ENCODE assay signal across 17 cellular contexts in the genomic region with DNA sequence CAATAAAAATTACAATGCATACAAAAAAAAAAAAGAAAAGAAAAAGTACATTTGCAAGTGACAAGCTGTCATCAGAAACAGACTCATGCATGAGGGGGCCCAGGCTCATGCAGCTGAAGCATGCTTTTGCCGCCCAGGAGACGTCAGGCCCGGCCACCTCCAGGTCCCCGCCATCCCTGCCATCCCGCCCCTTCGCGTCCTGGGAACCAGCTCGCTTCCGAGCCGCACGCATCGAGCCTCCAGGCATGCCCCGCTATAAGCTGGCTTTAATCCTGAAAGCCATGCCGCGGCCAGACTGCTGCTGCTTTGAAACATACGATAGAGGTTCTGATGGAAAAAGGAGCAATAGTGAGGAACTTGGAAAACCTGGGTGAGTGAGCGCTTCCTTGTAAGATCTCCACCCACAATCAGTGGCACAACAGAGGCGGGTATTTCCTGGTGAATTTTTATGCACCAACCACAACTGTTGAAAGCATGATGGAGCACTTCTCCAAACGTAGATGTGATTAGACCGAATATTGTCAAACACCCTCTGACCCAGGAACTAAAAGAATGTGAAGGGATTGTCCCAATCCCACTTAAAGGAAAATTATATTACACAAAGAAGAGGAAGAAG.
A peak's percentile ranks its signal among the peaks of the same experiment; 100 is the strongest.
DNase-seq lines count a peak whose midpoint lies in the region; ATAC-seq and TF ChIP-seq lines count a peak whose summit lies in the region.
"Had no signal": no experiment of that assay in that cellular context is flagged by ENCODE, and none has a peak within 500 bp of the region (broad histone marks: within the 10 kb centered on the region; RNA-seq: fewer than 3 reads in every experiment).

No MANE protein-coding gene starts in this region.

- no peaks in the 10 kb centered on the region for H3K9me3 ChIP-seq in lower lobe of right lung

- peak; percentile 32; the same call in 1 of the 2 replicates for ATAC-seq in WTC11
- ATAC-seq in lower lobe of right lung, result no peak
- no peak for ATAC-seq in stimulated activated naive CD8-positive, alpha-beta T cell treated with anti-CD3 and anti-CD28 coated beads, Interleukin-15, Interleukin-2, amounts not matched to agents 100 U/mL and 50 U/mL, for 24 hours

- intact Hi-C loops in Calu3 (cut with micrococcal nuclease; ENCODE audit: unreplicated experiment), result no loop called here
- intact Hi-C loops in lower lobe of right lung (cut with DNase I), result no loop called here

- DNase-seq in Calu3 (peak; percentile 38), HT-29 (ENCODE audit: low spot score) (peak; percentile 28), WTC11 (ENCODE audit: low spot score) (no peak), lower lobe of right lung (peak; percentile 43), EL (no peak), NCI-H1694 (lab: John Stamatoyannopoulos, UW) (no peak), Ammon's horn (ENCODE audit: low spot score) (no peak)
- no peak for DNase-seq in stimulated activated naive CD8-positive, alpha-beta T cell treated with anti-CD3 and anti-CD28 coated beads, Interleukin-15, Interleukin-2, amounts not matched to agents 100 U/mL and 50 U/mL, for 24 hours
- DNase-seq: C1 segment of cervical spinal cord, IMR-90, MM.1S, NCI-H1417, NCI-H187 treated with DMSO at 0.1 percent for 48 hours, NCI-H345, NCI-H524 treated with DMSO at 0.1 percent for 48 hours, SW 1271, T-helper 2 cell had no signal

- H3K9me3 Mint-ChIP-seq in Calu3 (ENCODE audit: low read depth, unreplicated experiment) (no peaks in the 10 kb centered on the region), WTC11 (peaks cover 9% of the 10 kb centered on the region; the same call in 1 of the 2 replicates)

- CTCF ChIA-PET in Calu3 (lab: Charles Lee) (no interaction called here), WTC11 (lab: Charles Lee) (no interaction called here)

- peak overlapping the region; percentile 26 for H3K27ac Mint-ChIP-seq in Calu3 (ENCODE audit: unreplicated experiment)
- H3K27ac Mint-ChIP-seq in WTC11, result no peak overlapping the region; the same call in 1 of the 2 replicates

- no peak overlapping the region for H3K4me3 ChIP-seq in lower lobe of right lung

- H3K27me3 ChIP-seq in lower lobe of right lung (ENCODE audit: low read depth), result no peaks in the 10 kb centered on the region

- H3K27ac ChIP-seq in lower lobe of right lung, result no peak overlapping the region

- H3K36me3 Mint-ChIP-seq in Calu3 (ENCODE audit: insufficient read depth, unreplicated experiment), result no peaks in the 10 kb centered on the region
- H3K36me3 Mint-ChIP-seq in WTC11, result no peaks in the 10 kb centered on the region; the same call in 1 of the 2 replicates

- H3K27me3 Mint-ChIP-seq in Calu3 (ENCODE audit: unreplicated experiment) (no peaks in the 10 kb centered on the region), WTC11 (ENCODE audit: low read depth) (no peaks in the 10 kb centered on the region)

- peak overlapping the region; percentile 56 for H3K4me3 Mint-ChIP-seq in Calu3 (ENCODE audit: low read depth, unreplicated experiment)
- H3K4me3 Mint-ChIP-seq in WTC11, result no peak overlapping the region

- no peaks in the 10 kb centered on the region for H3K4me1 ChIP-seq in lower lobe of right lung

- peaks cover 27% of the 10 kb centered on the region for H3K4me1 Mint-ChIP-seq in Calu3 (ENCODE audit: low read depth, unreplicated experiment)
- H3K4me1 Mint-ChIP-seq in WTC11, result peaks cover 7% of the 10 kb centered on the region; the same call in 1 of the 2 replicates

- H3K36me3 ChIP-seq in lower lobe of right lung, result no peaks in the 10 kb centered on the region

- no peak for TF ChIP-seq CTCF in Calu3 (IDR thresholded peaks at IDR 0.05; ENCODE audit: unreplicated experiment)
- TF ChIP-seq CTCF in WTC11 (IDR thresholded peaks at IDR 0.05), result no peak
- no peak for TF ChIP-seq CTCF in lower lobe of right lung (IDR thresholded peaks at IDR 0.05)

- POLR2A ChIA-PET in WTC11 (lab: Charles Lee), result no interaction called here

- no TSS peak for BruUV-seq in Calu3 (replicated peaks; lab: Mats Ljungman, UMichigan)

TF ChIP-seq in WTC11, 78 proteins besides CTCF, POLR2A, EP300 and RAD21:
- TF ChIP-seq ATF6 (CRISPR knock-in tag; IDR thresholded peaks at IDR 0.05), result no peak
- no peak for TF ChIP-seq ZNF281 (CRISPR knock-in tag; IDR thresholded peaks at IDR 0.05)
- TF ChIP-seq IRF1 (CRISPR knock-in tag; IDR thresholded peaks at IDR 0.05), result no peak

Comparison
In these comparisons a context has a peak if more than half of its experiments do, and no peak if none do; other contexts are left out.
1. DNase-seq: peak in Calu3 (single experiment), HT-29 (single experiment) and lower lobe of right lung (single experiment); none in WTC11 (single experiment), EL (single experiment), NCI-H1694 (single experiment), Ammon's horn (single experiment) and stimulated activated naive CD8-positive, alpha-beta T cell treated with anti-CD3 and anti-CD28 coated beads, Interleukin-15, Interleukin-2, amounts not matched to agents 100 U/mL and 50 U/mL, for 24 hours (single experiment).